In the genomic region with DNA sequence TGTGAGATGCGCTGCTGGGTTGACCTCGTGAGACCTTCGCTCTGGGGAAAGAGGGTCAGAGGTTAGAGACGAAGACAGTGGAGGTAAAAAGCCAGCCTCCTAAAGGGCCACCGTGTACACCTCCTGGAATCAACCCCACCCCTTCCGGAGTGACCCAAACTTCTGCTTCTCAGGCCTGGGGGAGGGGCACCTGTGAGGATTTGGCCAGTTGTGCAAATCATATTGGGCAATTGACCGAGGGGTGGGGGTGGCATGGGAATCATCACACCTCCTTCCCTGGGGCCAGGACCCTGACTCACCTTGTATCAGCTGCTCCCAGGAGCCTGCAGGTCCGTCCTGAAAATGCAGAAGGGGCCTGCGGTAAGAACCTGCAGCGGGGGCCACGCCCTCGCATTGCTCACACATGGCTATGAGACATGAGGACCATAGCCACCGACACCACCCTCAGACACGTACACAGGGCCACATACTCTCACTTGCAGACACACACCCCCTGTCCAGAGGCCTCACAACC, we compare ENCODE assay signal across 1 cellular context.
TF ChIP-seq lines count a peak whose summit lies in the region.

No MANE protein-coding gene starts in this region.

TF ChIP-seq in K562, 482 proteins besides CTCF, POLR2A, EP300 and RAD21 (continued from another document and continues in another):
- TF ChIP-seq MYC (IDR thresholded peaks at IDR 0.05; ENCODE audit: low read depth, low read length) (no peak), MYC (CRISPR knock-in tag; IDR thresholded peaks at IDR 0.05; ENCODE audit: borderline replicate concordance, low read depth) (no peak), ZNF146 (CRISPR knock-in tag; IDR thresholded peaks at IDR 0.05; ENCODE audit: unreplicated experiment) (no peak), ZNF212 (CRISPR knock-in tag; IDR thresholded peaks at IDR 0.05) (no peak), MYBL2 (IDR thresholded peaks at IDR 0.05; ENCODE audit: low read depth) (no peak), MYBL2 (CRISPR knock-in tag; IDR thresholded peaks at IDR 0.05; ENCODE audit: borderline replicate concordance) (no peak), ZNF239 (CRISPR knock-in tag; IDR thresholded peaks at IDR 0.05) (no peak), MEIS2 (IDR thresholded peaks at IDR 0.05; ENCODE audit: partially characterized antibody) (no peak), NR3C1 (CRISPR knock-in tag; IDR thresholded peaks at IDR 0.05) (no peak), ZNF134 (CRISPR knock-in tag; conservative IDR thresholded peaks at IDR 0.05) (no peak), PHF8 (IDR thresholded peaks at IDR 0.05; ENCODE audit: borderline replicate concordance, low read length) (peak; percentile 11; the same call in 1 of the 2 replicates), ZNF695 (CRISPR knock-in tag; IDR thresholded peaks at IDR 0.05) (no peak), ZNF79 (CRISPR knock-in tag; IDR thresholded peaks at IDR 0.05; ENCODE audit: low read depth) (no peak), JUN (IDR thresholded peaks at IDR 0.05; ENCODE audit: borderline replicate concordance, low read depth, low read length) (no peak), JUN (CRISPR knock-in tag; IDR thresholded peaks at IDR 0.05; ENCODE audit: borderline replicate concordance) (no peak), PPARD (CRISPR knock-in tag; IDR thresholded peaks at IDR 0.05) (no peak), ZNF75A (CRISPR knock-in tag; IDR thresholded peaks at IDR 0.05) (no peak), COPS2 (conservative IDR thresholded peaks at IDR 0.05) (no peak), POLR2B (IDR thresholded peaks at IDR 0.05; ENCODE audit: low read depth, partially characterized antibody) (no peak), ZNF174 (CRISPR knock-in tag; IDR thresholded peaks at IDR 0.05) (no peak), ZNF778 (CRISPR knock-in tag; IDR thresholded peaks at IDR 0.05) (no peak), ZNF384 (IDR thresholded peaks at IDR 0.05; ENCODE audit: low read depth, low read length) (no peak), RB1 (IDR thresholded peaks at IDR 0.05; ENCODE audit: low read depth) (no peak), ZEB2 (IDR thresholded peaks at IDR 0.05) (peak; percentile 84), CHD1 (IDR thresholded peaks at IDR 0.05; ENCODE audit: low read length) (no peak), SRF (CRISPR knock-in tag; IDR thresholded peaks at IDR 0.05) (no peak), KDM4B (IDR thresholded peaks at IDR 0.05; ENCODE audit: borderline replicate concordance in 2 of 2, low read depth in 1 of 2) (no peak), SETDB1 (IDR thresholded peaks at IDR 0.05; ENCODE audit: low read length) (no peak), SIRT6 (IDR thresholded peaks at IDR 0.05; ENCODE audit: low read depth, low read length) (no peak), BRD9 (IDR thresholded peaks at IDR 0.05; ENCODE audit: low read depth, partially characterized antibody) (no peak), SNRNP70 (optimal IDR thresholded peaks at IDR 0.05; ENCODE audit: low read depth, low read length) (no peak), CREB1 (IDR thresholded peaks at IDR 0.05) (no peak), CREB1 (CRISPR knock-in tag; IDR thresholded peaks at IDR 0.05) (no peak)
- TF ChIP-seq, protein P1, sequence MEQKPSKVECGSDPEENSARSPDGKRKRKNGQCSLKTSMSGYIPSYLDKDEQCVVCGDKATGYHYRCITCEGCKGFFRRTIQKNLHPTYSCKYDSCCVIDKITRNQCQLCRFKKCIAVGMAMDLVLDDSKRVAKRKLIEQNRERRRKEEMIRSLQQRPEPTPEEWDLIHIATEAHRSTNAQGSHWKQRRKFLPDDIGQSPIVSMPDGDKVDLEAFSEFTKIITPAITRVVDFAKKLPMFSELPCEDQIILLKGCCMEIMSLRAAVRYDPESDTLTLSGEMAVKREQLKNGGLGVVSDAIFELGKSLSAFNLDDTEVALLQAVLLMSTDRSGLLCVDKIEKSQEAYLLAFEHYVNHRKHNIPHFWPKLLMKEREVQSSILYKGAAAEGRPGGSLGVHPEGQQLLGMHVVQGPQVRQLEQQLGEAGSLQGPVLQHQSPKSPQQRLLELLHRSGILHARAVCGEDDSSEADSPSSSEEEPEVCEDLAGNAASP (IDR thresholded peaks at IDR 0.05) = no peak
- TF ChIP-seq, protein P2, sequence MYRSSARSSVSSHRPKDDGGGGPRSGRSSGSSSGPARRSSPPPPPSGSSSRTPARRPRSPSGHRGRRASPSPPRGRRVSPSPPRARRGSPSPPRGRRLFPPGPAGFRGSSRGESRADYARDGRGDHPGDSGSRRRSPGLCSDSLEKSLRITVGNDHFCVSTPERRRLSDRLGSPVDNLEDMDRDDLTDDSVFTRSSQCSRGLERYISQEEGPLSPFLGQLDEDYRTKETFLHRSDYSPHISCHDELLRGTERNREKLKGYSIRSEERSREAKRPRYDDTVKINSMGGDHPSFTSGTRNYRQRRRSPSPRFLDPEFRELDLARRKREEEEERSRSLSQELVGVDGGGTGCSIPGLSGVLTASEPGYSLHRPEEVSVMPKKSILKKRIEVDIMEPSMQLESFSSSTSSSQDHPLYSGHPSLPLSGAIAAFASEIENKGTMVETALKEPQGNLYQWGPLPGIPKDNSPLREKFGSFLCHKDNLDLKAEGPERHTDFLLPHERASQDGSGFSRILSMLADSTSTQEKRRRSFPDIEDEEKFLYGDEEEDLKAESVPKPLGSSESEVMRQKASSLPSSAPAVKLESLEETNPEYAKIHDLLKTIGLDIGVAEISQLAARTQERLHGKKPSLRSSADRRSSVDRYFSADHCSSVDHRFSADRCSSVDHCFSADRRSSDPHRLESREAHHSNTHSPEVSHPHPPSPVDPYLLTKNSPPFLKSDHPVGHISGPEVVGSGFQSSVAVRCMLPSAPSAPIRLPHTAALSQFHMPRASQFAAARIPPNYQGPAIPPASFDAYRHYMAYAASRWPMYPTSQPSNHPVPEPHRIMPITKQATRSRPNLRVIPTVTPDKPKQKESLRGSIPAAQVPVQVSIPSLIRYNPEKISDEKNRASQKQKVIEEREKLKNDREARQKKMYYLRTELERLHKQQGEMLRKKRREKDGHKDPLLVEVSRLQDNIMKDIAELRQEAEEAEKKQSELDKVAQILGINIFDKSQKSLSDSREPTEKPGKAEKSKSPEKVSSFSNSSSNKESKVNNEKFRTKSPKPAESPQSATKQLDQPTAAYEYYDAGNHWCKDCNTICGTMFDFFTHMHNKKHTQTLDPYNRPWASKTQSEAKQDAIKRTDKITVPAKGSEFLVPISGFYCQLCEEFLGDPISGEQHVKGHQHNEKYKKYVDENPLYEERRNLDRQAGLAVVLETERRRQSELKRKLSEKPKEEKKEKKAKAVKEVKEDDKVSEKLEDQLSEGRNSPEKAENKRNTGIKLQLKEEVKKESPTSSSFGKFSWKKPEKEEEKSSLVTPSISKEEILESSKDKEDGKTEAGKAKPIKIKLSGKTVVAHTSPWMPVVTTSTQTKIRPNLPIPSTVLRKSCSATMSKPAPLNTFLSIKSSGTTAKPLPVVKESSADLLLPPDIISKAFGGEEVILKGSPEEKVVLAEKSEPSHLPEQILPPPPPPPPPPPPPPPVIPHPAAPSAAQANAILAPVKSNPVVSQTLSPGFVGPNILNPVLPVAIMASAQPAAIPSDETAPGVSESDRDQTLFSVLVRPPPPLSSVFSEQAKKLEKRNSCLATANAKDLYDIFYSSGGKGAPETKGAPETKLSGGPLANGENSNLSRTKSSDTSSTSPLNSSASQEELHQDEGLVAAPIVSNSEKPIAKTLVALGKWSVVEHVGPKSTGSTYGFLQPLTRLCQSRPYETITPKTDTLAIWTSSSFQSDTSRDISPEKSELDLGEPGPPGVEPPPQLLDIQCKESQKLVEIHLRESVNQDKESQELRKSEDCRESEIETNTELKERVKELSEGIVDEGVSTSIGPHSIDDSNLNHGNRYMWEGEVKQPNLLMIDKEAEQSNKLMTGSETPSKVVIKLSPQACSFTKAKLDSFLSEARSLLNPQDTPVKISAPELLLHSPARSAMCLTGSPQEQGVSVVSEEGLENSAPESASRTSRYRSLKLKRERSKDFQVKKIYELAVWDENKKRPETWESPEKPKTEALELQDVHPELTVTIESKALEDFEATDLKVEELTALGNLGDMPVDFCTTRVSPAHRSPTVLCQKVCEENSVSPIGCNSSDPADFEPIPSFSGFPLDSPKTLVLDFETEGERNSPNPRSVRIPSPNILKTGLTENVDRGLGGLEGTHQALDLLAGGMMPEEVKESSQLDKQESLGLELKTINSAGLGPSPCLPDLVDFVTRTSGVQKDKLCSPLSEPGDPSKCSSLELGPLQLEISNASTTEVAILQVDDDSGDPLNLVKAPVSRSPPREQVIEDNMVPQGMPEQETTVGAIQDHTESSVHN (IDR thresholded peaks at IDR 0.05; ENCODE audit: borderline replicate concordance in 1 of 2, low read depth in 1 of 2) = no peak
- TF ChIP-seq, protein P3, sequence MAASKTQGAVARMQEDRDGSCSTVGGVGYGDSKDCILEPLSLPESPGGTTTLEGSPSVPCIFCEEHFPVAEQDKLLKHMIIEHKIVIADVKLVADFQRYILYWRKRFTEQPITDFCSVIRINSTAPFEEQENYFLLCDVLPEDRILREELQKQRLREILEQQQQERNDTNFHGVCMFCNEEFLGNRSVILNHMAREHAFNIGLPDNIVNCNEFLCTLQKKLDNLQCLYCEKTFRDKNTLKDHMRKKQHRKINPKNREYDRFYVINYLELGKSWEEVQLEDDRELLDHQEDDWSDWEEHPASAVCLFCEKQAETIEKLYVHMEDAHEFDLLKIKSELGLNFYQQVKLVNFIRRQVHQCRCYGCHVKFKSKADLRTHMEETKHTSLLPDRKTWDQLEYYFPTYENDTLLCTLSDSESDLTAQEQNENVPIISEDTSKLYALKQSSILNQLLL (CRISPR knock-in tag; IDR thresholded peaks at IDR 0.05; ENCODE audit: borderline replicate concordance) = no peak
- TF ChIP-seq, protein P4, sequence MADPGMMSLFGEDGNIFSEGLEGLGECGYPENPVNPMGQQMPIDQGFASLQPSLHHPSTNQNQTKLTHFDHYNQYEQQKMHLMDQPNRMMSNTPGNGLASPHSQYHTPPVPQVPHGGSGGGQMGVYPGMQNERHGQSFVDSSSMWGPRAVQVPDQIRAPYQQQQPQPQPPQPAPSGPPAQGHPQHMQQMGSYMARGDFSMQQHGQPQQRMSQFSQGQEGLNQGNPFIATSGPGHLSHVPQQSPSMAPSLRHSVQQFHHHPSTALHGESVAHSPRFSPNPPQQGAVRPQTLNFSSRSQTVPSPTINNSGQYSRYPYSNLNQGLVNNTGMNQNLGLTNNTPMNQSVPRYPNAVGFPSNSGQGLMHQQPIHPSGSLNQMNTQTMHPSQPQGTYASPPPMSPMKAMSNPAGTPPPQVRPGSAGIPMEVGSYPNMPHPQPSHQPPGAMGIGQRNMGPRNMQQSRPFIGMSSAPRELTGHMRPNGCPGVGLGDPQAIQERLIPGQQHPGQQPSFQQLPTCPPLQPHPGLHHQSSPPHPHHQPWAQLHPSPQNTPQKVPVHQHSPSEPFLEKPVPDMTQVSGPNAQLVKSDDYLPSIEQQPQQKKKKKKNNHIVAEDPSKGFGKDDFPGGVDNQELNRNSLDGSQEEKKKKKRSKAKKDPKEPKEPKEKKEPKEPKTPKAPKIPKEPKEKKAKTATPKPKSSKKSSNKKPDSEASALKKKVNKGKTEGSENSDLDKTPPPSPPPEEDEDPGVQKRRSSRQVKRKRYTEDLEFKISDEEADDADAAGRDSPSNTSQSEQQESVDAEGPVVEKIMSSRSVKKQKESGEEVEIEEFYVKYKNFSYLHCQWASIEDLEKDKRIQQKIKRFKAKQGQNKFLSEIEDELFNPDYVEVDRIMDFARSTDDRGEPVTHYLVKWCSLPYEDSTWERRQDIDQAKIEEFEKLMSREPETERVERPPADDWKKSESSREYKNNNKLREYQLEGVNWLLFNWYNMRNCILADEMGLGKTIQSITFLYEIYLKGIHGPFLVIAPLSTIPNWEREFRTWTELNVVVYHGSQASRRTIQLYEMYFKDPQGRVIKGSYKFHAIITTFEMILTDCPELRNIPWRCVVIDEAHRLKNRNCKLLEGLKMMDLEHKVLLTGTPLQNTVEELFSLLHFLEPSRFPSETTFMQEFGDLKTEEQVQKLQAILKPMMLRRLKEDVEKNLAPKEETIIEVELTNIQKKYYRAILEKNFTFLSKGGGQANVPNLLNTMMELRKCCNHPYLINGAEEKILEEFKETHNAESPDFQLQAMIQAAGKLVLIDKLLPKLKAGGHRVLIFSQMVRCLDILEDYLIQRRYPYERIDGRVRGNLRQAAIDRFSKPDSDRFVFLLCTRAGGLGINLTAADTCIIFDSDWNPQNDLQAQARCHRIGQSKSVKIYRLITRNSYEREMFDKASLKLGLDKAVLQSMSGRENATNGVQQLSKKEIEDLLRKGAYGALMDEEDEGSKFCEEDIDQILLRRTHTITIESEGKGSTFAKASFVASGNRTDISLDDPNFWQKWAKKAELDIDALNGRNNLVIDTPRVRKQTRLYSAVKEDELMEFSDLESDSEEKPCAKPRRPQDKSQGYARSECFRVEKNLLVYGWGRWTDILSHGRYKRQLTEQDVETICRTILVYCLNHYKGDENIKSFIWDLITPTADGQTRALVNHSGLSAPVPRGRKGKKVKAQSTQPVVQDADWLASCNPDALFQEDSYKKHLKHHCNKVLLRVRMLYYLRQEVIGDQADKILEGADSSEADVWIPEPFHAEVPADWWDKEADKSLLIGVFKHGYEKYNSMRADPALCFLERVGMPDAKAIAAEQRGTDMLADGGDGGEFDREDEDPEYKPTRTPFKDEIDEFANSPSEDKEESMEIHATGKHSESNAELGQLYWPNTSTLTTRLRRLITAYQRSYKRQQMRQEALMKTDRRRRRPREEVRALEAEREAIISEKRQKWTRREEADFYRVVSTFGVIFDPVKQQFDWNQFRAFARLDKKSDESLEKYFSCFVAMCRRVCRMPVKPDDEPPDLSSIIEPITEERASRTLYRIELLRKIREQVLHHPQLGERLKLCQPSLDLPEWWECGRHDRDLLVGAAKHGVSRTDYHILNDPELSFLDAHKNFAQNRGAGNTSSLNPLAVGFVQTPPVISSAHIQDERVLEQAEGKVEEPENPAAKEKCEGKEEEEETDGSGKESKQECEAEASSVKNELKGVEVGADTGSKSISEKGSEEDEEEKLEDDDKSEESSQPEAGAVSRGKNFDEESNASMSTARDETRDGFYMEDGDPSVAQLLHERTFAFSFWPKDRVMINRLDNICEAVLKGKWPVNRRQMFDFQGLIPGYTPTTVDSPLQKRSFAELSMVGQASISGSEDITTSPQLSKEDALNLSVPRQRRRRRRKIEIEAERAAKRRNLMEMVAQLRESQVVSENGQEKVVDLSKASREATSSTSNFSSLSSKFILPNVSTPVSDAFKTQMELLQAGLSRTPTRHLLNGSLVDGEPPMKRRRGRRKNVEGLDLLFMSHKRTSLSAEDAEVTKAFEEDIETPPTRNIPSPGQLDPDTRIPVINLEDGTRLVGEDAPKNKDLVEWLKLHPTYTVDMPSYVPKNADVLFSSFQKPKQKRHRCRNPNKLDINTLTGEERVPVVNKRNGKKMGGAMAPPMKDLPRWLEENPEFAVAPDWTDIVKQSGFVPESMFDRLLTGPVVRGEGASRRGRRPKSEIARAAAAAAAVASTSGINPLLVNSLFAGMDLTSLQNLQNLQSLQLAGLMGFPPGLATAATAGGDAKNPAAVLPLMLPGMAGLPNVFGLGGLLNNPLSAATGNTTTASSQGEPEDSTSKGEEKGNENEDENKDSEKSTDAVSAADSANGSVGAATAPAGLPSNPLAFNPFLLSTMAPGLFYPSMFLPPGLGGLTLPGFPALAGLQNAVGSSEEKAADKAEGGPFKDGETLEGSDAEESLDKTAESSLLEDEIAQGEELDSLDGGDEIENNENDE (IDR thresholded peaks at IDR 0.05; ENCODE audit: low read depth, low read length) = no peak
- TF ChIP-seq, protein P5, sequence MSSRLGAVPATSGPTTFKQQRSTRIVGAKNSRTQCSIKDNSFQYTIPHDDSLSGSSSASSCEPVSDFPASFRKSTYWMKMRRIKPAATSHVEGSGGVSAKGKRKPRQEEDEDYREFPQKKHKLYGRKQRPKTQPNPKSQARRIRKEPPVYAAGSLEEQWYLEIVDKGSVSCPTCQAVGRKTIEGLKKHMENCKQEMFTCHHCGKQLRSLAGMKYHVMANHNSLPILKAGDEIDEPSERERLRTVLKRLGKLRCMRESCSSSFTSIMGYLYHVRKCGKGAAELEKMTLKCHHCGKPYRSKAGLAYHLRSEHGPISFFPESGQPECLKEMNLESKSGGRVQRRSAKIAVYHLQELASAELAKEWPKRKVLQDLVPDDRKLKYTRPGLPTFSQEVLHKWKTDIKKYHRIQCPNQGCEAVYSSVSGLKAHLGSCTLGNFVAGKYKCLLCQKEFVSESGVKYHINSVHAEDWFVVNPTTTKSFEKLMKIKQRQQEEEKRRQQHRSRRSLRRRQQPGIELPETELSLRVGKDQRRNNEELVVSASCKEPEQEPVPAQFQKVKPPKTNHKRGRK (tag; IDR thresholded peaks at IDR 0.05) = no peak
